ENCODE assay signal across 1 cellular context in the genomic region with DNA sequence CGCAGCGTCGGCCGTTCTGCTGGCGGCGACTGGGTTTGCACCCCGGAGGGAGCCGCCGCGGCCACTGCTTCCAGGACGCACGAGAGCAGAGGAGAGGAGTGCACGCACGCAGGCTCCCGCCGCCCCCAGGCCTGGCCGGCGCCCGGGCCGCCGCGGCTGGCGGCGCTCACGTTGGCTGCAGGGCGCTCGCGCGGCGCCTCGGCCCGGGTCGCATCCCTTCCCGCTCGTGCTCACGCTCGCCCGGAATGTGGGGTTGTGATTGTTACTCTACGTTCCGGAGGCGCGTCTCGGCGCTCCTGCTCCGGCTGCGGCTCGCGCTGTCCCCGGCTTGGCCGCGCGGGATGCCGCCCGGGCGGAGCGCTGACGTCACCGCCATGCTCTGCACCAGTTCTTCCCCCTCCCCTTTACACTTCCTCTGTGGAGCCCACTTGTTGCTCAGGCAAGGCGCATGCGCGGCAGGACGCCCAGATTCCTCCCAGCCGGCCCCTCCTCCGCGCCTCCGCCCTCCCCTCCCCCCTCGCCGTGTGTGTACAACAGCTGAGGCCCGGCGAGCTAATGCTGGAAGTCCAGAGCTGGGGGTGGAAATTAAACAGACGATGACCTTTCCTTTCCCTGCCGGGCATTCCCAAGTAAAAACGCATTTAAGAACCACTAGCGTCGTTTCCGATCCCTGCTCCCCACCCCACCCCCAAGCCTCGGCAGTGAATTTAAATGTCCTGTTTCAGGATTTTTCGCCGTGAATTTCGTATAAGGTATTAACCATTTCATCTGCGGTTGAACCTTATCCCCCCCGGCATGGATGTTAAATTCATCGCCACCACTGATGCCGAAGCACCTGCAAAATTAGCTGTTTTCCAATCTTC.
A peak's percentile ranks its signal among the peaks of the same experiment; 100 is the strongest.
TF ChIP-seq lines count a peak whose summit lies in the region.

Gene IRF2BPL (minus strand): TSS at position 325 of the 863 bp plus-strand sequence. CDS start 916 bp downstream, outside the sequence.

TF ChIP-seq in HepG2, 621 proteins besides CTCF, POLR2A, EP300 and RAD21 (continued from another document and continues in another):
- TF ChIP-seq, protein P1, sequence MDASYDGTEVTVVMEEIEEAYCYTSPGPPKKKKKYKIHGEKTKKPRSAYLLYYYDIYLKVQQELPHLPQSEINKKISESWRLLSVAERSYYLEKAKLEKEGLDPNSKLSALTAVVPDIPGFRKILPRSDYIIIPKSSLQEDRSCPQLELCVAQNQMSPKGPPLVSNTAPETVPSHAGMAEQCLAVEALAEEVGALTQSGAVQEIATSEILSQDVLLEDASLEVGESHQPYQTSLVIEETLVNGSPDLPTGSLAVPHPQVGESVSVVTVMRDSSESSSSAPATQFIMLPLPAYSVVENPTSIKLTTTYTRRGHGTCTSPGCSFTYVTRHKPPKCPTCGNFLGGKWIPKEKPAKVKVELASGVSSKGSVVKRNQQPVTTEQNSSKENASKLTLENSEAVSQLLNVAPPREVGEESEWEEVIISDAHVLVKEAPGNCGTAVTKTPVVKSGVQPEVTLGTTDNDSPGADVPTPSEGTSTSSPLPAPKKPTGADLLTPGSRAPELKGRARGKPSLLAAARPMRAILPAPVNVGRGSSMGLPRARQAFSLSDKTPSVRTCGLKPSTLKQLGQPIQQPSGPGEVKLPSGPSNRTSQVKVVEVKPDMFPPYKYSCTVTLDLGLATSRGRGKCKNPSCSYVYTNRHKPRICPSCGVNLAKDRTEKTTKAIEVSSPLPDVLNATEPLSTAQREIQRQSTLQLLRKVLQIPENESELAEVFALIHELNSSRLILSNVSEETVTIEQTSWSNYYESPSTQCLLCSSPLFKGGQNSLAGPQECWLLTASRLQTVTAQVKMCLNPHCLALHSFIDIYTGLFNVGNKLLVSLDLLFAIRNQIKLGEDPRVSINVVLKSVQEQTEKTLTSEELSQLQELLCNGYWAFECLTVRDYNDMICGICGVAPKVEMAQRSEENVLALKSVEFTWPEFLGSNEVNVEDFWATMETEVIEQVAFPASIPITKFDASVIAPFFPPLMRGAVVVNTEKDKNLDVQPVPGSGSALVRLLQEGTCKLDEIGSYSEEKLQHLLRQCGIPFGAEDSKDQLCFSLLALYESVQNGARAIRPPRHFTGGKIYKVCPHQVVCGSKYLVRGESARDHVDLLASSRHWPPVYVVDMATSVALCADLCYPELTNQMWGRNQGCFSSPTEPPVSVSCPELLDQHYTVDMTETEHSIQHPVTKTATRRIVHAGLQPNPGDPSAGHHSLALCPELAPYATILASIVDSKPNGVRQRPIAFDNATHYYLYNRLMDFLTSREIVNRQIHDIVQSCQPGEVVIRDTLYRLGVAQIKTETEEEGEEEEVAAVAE (CRISPR knock-in tag; IDR thresholded peaks at IDR 0.05; ENCODE audit: borderline replicate concordance) = peak; percentile 24; the same call in 1 of the 2 replicates
- TF ChIP-seq PHF8 (CRISPR knock-in tag; IDR thresholded peaks at IDR 0.05) (0 out of 2 replicates have a peak, but pooled peaks have one; percentile 27), ZFX (CRISPR knock-in tag; IDR thresholded peaks at IDR 0.05; ENCODE audit: low read depth) (peak; percentile 72), ZMAT5 (CRISPR knock-in tag; IDR thresholded peaks at IDR 0.05; ENCODE audit: borderline replicate concordance, low read depth) (no peak), THAP8 (CRISPR knock-in tag; IDR thresholded peaks at IDR 0.05; ENCODE audit: borderline replicate concordance) (no peak), ZNF572 (CRISPR knock-in tag; IDR thresholded peaks at IDR 0.05) (no peak), SRSF9 (IDR thresholded peaks at IDR 0.05; ENCODE audit: borderline replicate concordance, insufficient read depth, low read depth, low read length, poor library complexity, severe bottlenecking) (no peak), EZH2 (conservative IDR thresholded peaks at IDR 0.05; ENCODE audit: low read depth, low read length) (no peak), TCF12 (IDR thresholded peaks at IDR 0.05) (no peak), TCF12 (CRISPR knock-in tag; IDR thresholded peaks at IDR 0.05) (no peak), POLR2G (IDR thresholded peaks at IDR 0.05; ENCODE audit: low read depth, low read length) (peak; percentile 84), ZNF24 (IDR thresholded peaks at IDR 0.05) (no peak), ZNF3 (CRISPR knock-in tag; IDR thresholded peaks at IDR 0.05) (0 out of 2 replicates have a peak, but pooled peaks have one; percentile 30), PRDM15 (CRISPR knock-in tag; IDR thresholded peaks at IDR 0.05) (no peak), ZNF549 (CRISPR knock-in tag; IDR thresholded peaks at IDR 0.05) (no peak), MAZ (IDR thresholded peaks at IDR 0.05; ENCODE audit: borderline replicate concordance, low read depth, low read length) (peak; percentile 100), MAZ (CRISPR knock-in tag; IDR thresholded peaks at IDR 0.05; ENCODE audit: low read depth) (peak; percentile 97), ZNF251 (CRISPR knock-in tag; IDR thresholded peaks at IDR 0.05) (no peak), ZNF318 (CRISPR knock-in tag; IDR thresholded peaks at IDR 0.05) (no peak), ZNF558 (CRISPR knock-in tag; IDR thresholded peaks at IDR 0.05; ENCODE audit: borderline replicate concordance) (no peak), DPF2 (CRISPR knock-in tag; IDR thresholded peaks at IDR 0.05; ENCODE audit: borderline replicate concordance, low read depth) (0 out of 2 replicates have a peak, but pooled peaks have one; percentile 50), KAT2B (IDR thresholded peaks at IDR 0.05; ENCODE audit: borderline replicate concordance, low read depth, low read length) (no peak), ZNF317 (CRISPR knock-in tag; IDR thresholded peaks at IDR 0.05) (no peak; the same call in 1 of the 2 replicates), ZFP62 (CRISPR knock-in tag; IDR thresholded peaks at IDR 0.05) (no peak), ZNF432 (CRISPR knock-in tag; IDR thresholded peaks at IDR 0.05; ENCODE audit: borderline replicate concordance) (no peak), THAP11 (CRISPR knock-in tag; IDR thresholded peaks at IDR 0.05) (peak; percentile 49; the same call in 1 of the 2 replicates), PCBP2 (optimal IDR thresholded peaks at IDR 0.05; ENCODE audit: low read depth, low read length, poor library complexity, severe bottlenecking) (no peak), NR3C1 (CRISPR knock-in tag; IDR thresholded peaks at IDR 0.05) (no peak), SIX1 (CRISPR knock-in tag; IDR thresholded peaks at IDR 0.05; ENCODE audit: borderline replicate concordance) (no peak), PITX1 (CRISPR knock-in tag; IDR thresholded peaks at IDR 0.05) (peak; percentile 75), ZNF557 (CRISPR knock-in tag; IDR thresholded peaks at IDR 0.05) (no peak; the same call in 1 of the 2 replicates), MED8 (CRISPR knock-in tag; IDR thresholded peaks at IDR 0.05; ENCODE audit: insufficient replicate concordance) (peak; percentile 67), ZMAT3 (CRISPR knock-in tag; conservative IDR thresholded peaks at IDR 0.05) (no peak; the same call in 1 of the 2 replicates)
- TF ChIP-seq, protein P2, sequence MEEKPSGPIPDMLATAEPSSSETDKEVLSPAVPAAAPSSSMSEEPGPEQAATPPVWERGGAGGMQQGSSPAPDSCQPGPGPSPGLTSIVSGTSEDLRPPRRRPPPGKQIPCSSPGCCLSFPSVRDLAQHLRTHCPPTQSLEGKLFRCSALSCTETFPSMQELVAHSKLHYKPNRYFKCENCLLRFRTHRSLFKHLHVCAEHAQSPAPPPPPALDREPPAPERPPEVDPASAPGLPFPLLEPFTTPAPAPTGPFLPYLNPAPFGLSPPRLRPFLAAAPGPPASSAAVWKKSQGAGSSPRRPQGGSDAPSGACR (CRISPR knock-in tag; IDR thresholded peaks at IDR 0.05) = no peak; the same call in 1 of the 2 replicates
- TF ChIP-seq, protein P3, sequence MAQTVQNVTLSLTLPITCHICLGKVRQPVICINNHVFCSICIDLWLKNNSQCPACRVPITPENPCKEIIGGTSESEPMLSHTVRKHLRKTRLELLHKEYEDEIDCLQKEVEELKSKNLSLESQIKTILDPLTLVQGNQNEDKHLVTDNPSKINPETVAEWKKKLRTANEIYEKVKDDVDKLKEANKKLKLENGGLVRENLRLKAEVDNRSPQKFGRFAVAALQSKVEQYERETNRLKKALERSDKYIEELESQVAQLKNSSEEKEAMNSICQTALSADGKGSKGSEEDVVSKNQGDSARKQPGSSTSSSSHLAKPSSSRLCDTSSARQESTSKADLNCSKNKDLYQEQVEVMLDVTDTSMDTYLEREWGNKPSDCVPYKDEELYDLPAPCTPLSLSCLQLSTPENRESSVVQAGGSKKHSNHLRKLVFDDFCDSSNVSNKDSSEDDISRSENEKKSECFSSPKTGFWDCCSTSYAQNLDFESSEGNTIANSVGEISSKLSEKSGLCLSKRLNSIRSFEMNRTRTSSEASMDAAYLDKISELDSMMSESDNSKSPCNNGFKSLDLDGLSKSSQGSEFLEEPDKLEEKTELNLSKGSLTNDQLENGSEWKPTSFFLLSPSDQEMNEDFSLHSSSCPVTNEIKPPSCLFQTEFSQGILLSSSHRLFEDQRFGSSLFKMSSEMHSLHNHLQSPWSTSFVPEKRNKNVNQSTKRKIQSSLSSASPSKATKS (CRISPR knock-in tag; IDR thresholded peaks at IDR 0.05) = no peak
